In genomic region chr16:18983565-18984424, GRCh38 we compare ENCODE assay signal across 9 cellular contexts. TPM values are rescaled to one million over a fixed set of nuclear protein-coding genes. Genes with fewer than 3 reads are reported as not detected.
A peak's percentile ranks its signal among the peaks of the same experiment; 100 is the strongest.
DNase-seq lines count a peak whose midpoint lies in the region; ATAC-seq and TF ChIP-seq lines count a peak whose summit lies in the region.
"Had no signal": no experiment of that assay in that cellular context is flagged by ENCODE, and none has a peak within 500 bp of the region (broad histone marks: within the 10 kb centered on the region; RNA-seq: fewer than 3 reads in every experiment).

TSS of gene TMC7 (plus strand) at chr16:18983934. CDS start at chr16:18984064, 130 bp downstream.

- H3K4me1 ChIP-seq in DOHH2 (ENCODE audit: control insufficient read depth, low read length) (no peaks in the 10 kb centered on the region), MM.1S (ENCODE audit: low read length) (no peaks in the 10 kb centered on the region), RWPE2 (ENCODE audit: insufficient read depth, poor library complexity, severe bottlenecking) (no peaks in the 10 kb centered on the region)

- H3F3A ChIP-seq in DOHH2 (ENCODE audit: control insufficient read depth, insufficient read depth) (no peaks in the 10 kb centered on the region), MM.1S (ENCODE audit: insufficient read depth, low read length) (no peaks in the 10 kb centered on the region)

- peak; percentile 37 for TF ChIP-seq CTCF in DOHH2 (IDR thresholded peaks at IDR 0.05; ENCODE audit: low read depth, low read length, poor library complexity, severe bottlenecking)
- TF ChIP-seq CTCF in MM.1S (IDR thresholded peaks at IDR 0.05; ENCODE audit: low read length) = peak; percentile 27; the same call in 1 of the 2 replicates
- peak; percentile 98 for TF ChIP-seq CTCF in RWPE2 (IDR thresholded peaks at IDR 0.05; ENCODE audit: poor library complexity, severe bottlenecking)

- ATAC-seq in RWPE2 (ENCODE audit: low read depth) = peak; percentile 93

- H3K9me2 ChIP-seq in DOHH2 (replicated peaks; ENCODE audit: control insufficient read depth, low read length) = no peaks in the 10 kb centered on the region
- H3K9me2 ChIP-seq in MM.1S (replicated peaks; ENCODE audit: insufficient read depth, low read length) = no peaks in the 10 kb centered on the region

- 0 out of 2 replicates have a peak, but pooled peaks cover 3% of the 10 kb centered on the region for H3K27me3 ChIP-seq in DOHH2 (ENCODE audit: control insufficient read depth, low read length)
- no peaks in the 10 kb centered on the region for H3K27me3 ChIP-seq in MM.1S (replicated peaks; ENCODE audit: insufficient read depth, low read length)
- no peaks in the 10 kb centered on the region for H3K27me3 ChIP-seq in RWPE2 (ENCODE audit: insufficient read depth, poor library complexity, severe bottlenecking)

- H3K9me3 ChIP-seq in DOHH2 (ENCODE audit: control insufficient read depth, insufficient read depth, low read length) (no peaks in the 10 kb centered on the region), MM.1S (replicated peaks; ENCODE audit: insufficient read depth, low read length) (no peaks in the 10 kb centered on the region), RWPE2 (ENCODE audit: severe bottlenecking) (no peaks in the 10 kb centered on the region)

- no peak within 1 kb of the TSS; the same call in 1 of the 2 replicates for H2AFZ ChIP-seq in MM.1S (ENCODE audit: low read length)

- H3K4me2 ChIP-seq in DOHH2 (ENCODE audit: low read length) (no peak within 1 kb of the TSS), MM.1S (ENCODE audit: low read depth, low read length) (peak within 1 kb of the TSS; percentile 52; the same call in 1 of the 2 replicates)

- H3K4me3 ChIP-seq in DOHH2 (ENCODE audit: low read length) = no peak within 1 kb of the TSS
- H3K4me3 ChIP-seq in MM.1S (ENCODE audit: low read length) = no peak within 1 kb of the TSS
- H3K4me3 ChIP-seq in RWPE2 (ENCODE audit: severe bottlenecking) = peak within 1 kb of the TSS; percentile 54
- peak within 1 kb of the TSS; percentile 44 to 58 (median 53) for H3K4me3 ChIP-seq in skin epidermis

- no peaks in the 10 kb centered on the region for H3K79me2 ChIP-seq in DOHH2 (ENCODE audit: control insufficient read depth, low read length)
- no peaks in the 10 kb centered on the region for H3K79me2 ChIP-seq in MM.1S (ENCODE audit: low read length)

- H3K36me3 ChIP-seq in DOHH2 (ENCODE audit: control insufficient read depth, low read length) = no peaks in the 10 kb centered on the region
- H3K36me3 ChIP-seq in MM.1S (replicated peaks; ENCODE audit: insufficient read depth, low read length) = no peaks in the 10 kb centered on the region
- no peaks in the 10 kb centered on the region for H3K36me3 ChIP-seq in RWPE2 (ENCODE audit: low read depth)

- no peak within 1 kb of the TSS for H3K9ac ChIP-seq in MM.1S (ENCODE audit: low read length)

- DNase-seq in MM.1S (peak; percentile 9), RWPE2 (ENCODE audit: low spot score) (peak; percentile 89), cerebellum (ENCODE audit: low spot score) (peak; percentile 86), islet precursor cell (peak; percentile 96)
- no peak for DNase-seq in stimulated activated naive CD4-positive, alpha-beta T cell treated with Interleukin-2 at 50 U/mL for 16 hours (lab: John Stamatoyannopoulos, UW)
- DNase-seq in activated CD4-positive, CD25-positive, alpha-beta regulatory T cell treated with anti-CD3 and anti-CD28 coated beads, Interleukin-2, amount 50 U/mL, for 72 hours = no peak
- DNase-seq: activated B cell treated with CpG ODN at 0.5 μM for 24 hours had no signal

- H3K27ac ChIP-seq in DOHH2 (ENCODE audit: low read depth, low read length) (no peak within 1 kb of the TSS), MM.1S (ENCODE audit: low read length) (no peak within 1 kb of the TSS), RWPE2 (ENCODE audit: poor library complexity, severe bottlenecking) (peak within 1 kb of the TSS; percentile 55), skin epidermis (peak within 1 kb of the TSS in 15 of 21 experiments; percentile 18 to 81 (median 50))

- H4K20me1 ChIP-seq in DOHH2 (ENCODE audit: control insufficient read depth, insufficient read depth, low read depth, low read length) (no peaks in the 10 kb centered on the region), MM.1S (ENCODE audit: insufficient read depth, low read length) (no peaks in the 10 kb centered on the region)

RNA-seq across cellular contexts. Expression of gene TMC7, which starts in this region (rescaled TPM):
- total RNA-seq in cerebellum = 2.7 TPM
- total RNA-seq: activated B cell treated with CpG ODN at 0.5 μM for 24 hours had no signal

Comparison
In these comparisons a context has a peak if more than half of its experiments do, and no peak if none do; other contexts are left out.
1. H3K27ac ChIP-seq: peak in RWPE2 (single experiment) and skin epidermis (15 of 21); none in DOHH2 (single experiment) and MM.1S (single experiment).
2. H3K4me3 ChIP-seq: peak in RWPE2 (single experiment) and skin epidermis (7 of 7); none in DOHH2 (single experiment) and MM.1S (single experiment).
3. CTCF ChIP-seq: peak in every context shown above with its lines; median percentile 98 in RWPE2; 37 in DOHH2; 27 in MM.1S.
4. DNase-seq: peak in MM.1S (single experiment), RWPE2 (single experiment), cerebellum (single experiment) and islet precursor cell (single experiment); none in stimulated activated naive CD4-positive, alpha-beta T cell treated with Interleukin-2 at 50 U/mL for 16 hours (single experiment) and activated CD4-positive, CD25-positive, alpha-beta regulatory T cell treated with anti-CD3 and anti-CD28 coated beads, Interleukin-2, amount 50 U/mL, for 72 hours (single experiment).